In genomic region chr20:46058656-46059281, GRCh38 we compare ENCODE assay signal across 10 cellular contexts. TPM values are rescaled to one million over a fixed set of nuclear protein-coding genes. Genes with fewer than 3 reads are reported as not detected.
DNase-seq lines count a peak whose midpoint lies in the region; ATAC-seq and TF ChIP-seq lines count a peak whose summit lies in the region.
"Had no signal": no experiment of that assay in that cellular context is flagged by ENCODE, and none has a peak within 500 bp of the region (broad histone marks: within the 10 kb centered on the region; RNA-seq: fewer than 3 reads in every experiment).

No MANE protein-coding gene starts in this region.

- peaks cover 0 to 2% (median 0%) of the 10 kb centered on the region in 8 donors for H3K9me3 Mint-ChIP-seq in CD4-positive, alpha-beta memory T cell

- no peak overlapping the region for H2BK5ac ChIP-seq in neuronal stem cell (ENCODE audit: low read length)

- POLR2A ChIA-PET in CD4-positive, alpha-beta memory T cell (lab: Charles Lee; ENCODE audit: partially characterized antibody): interaction anchor here (0.8 kb wide), 1 partner anchor 177 kb away, joined by 3 read pairs; the partner anchor contains the start of gene ZSWIM1

- peak overlapping the region in 1 of 7 donors; percentile 7 for H3K27ac Mint-ChIP-seq in CD4-positive, alpha-beta memory T cell

- peaks cover 24% of the 10 kb centered on the region for H3K36me3 ChIP-seq in CD4-positive, alpha-beta memory T cell (ENCODE audit: insufficient read depth, low read length)
- peaks cover 38% of the 10 kb centered on the region for H3K36me3 ChIP-seq in NT2/D1 (ENCODE audit: insufficient read depth, insufficient read length, low read length)
- H3K36me3 ChIP-seq in heart right ventricle: peaks cover 0 to 46% (median 27%) of the 10 kb centered on the region in 9 donors
- H3K36me3 ChIP-seq in neuronal stem cell (replicated peaks in 1 of 2; ENCODE audit: control insufficient read depth in 2 of 2, insufficient read depth in 2 of 2, low read length in 2 of 2): peaks cover 29 to 48% of the 10 kb centered on the region in 2 donors

- H3K23ac ChIP-seq in neuronal stem cell (ENCODE audit: low read depth, low read length, poor library complexity): peak overlapping the region; percentile 17

- peaks cover 46% of the 10 kb centered on the region for H3K4me1 ChIP-seq in CD4-positive, alpha-beta memory T cell (ENCODE audit: insufficient read depth, low read length)
- peaks cover 8% of the 10 kb centered on the region for H3K4me1 ChIP-seq in NT2/D1 (ENCODE audit: insufficient read depth, insufficient read length)
- H3K4me1 ChIP-seq in heart right ventricle: peaks cover 12 to 56% (median 34%) of the 10 kb centered on the region in 9 donors
- peaks cover 0 to 8% of the 10 kb centered on the region in 2 donors for H3K4me1 ChIP-seq in neuronal stem cell (ENCODE audit: control insufficient read depth in 2 of 2, insufficient read depth in 1 of 2, low read depth in 1 of 2, low read length in 2 of 2)

- H3K4me1 Mint-ChIP-seq in CD4-positive, alpha-beta memory T cell: peaks cover 42 to 64% (median 51%) of the 10 kb centered on the region in 4 donors

- no peak overlapping the region for H4K91ac ChIP-seq in neuronal stem cell (ENCODE audit: low read depth, low read length, poor library complexity)

- no peaks in the 10 kb centered on the region for H3K9me3 ChIP-seq in CD4-positive, alpha-beta memory T cell (ENCODE audit: control insufficient read depth in 1 of 2, low read length in 2 of 2)
- H3K9me3 ChIP-seq in NT2/D1 (ENCODE audit: insufficient read depth, low read length): no peaks in the 10 kb centered on the region
- no peaks in the 10 kb centered on the region for H3K9me3 ChIP-seq in heart right ventricle
- H3K9me3 ChIP-seq in neuronal stem cell (replicated peaks in 1 of 2; ENCODE audit: control insufficient read depth in 2 of 2, insufficient read depth in 1 of 2, low read depth in 1 of 2, low read length in 2 of 2): peaks cover 0 to 2% of the 10 kb centered on the region in 2 donors

- no peak overlapping the region for H2BK120ac ChIP-seq in neuronal stem cell (ENCODE audit: low read depth, low read length)

- H3K4me3 Mint-ChIP-seq in CD4-positive, alpha-beta memory T cell: peak overlapping the region in 5 of 8 donors; percentile 49 to 82 (median 70)

- H2AK5ac ChIP-seq in neuronal stem cell (ENCODE audit: low read depth, low read length): no peak overlapping the region

- no peak overlapping the region for H3K18ac ChIP-seq in neuronal stem cell (ENCODE audit: low read length)

- H3K4me3 ChIP-seq in CD4-positive, alpha-beta memory T cell (ENCODE audit: low read length in 2 of 2): no peak overlapping the region
- peak overlapping the region; percentile 33 for H3K4me3 ChIP-seq in NT2/D1 (ENCODE audit: insufficient read length, low read depth)
- H3K4me3 ChIP-seq in heart right ventricle: peak overlapping the region in 8 of 10 donors; percentile 0 to 49 (median 38)
- no peak overlapping the region for H3K4me3 ChIP-seq in neuronal stem cell (ENCODE audit: low read length in 2 of 2)

- H3K27me3 ChIP-seq in CD4-positive, alpha-beta memory T cell (ENCODE audit: insufficient read depth, low read length): peaks cover 5% of the 10 kb centered on the region
- peaks cover 49% of the 10 kb centered on the region for H3K27me3 ChIP-seq in NT2/D1 (ENCODE audit: insufficient read depth, insufficient read length)
- H3K27me3 ChIP-seq in heart right ventricle: peaks cover 0 to 46% (median 19%) of the 10 kb centered on the region in 7 donors
- H3K27me3 ChIP-seq in neuronal stem cell (ENCODE audit: control insufficient read depth in 3 of 3, insufficient read depth in 3 of 3, low read depth in 1 of 3, low read length in 3 of 3): peaks cover 0 to 21% (median 7%) of the 10 kb centered on the region in 3 experiments

- intact Hi-C loops in CD4-positive, alpha-beta memory T cell (cut with micrococcal nuclease): no loop called here
- intact Hi-C loops in heart right ventricle (cut with DNase I): no loop called here

- no peak overlapping the region for H3K4ac ChIP-seq in neuronal stem cell (ENCODE audit: low read length)

- H3K14ac ChIP-seq in neuronal stem cell (ENCODE audit: low read length): no peak overlapping the region

- H3K4me2 ChIP-seq in neuronal stem cell (ENCODE audit: insufficient read depth, low read length, poor library complexity, severe bottlenecking): peak overlapping the region; percentile 35

- no peak overlapping the region for H3K27ac ChIP-seq in CD4-positive, alpha-beta memory T cell (ENCODE audit: low read depth, low read length)
- H3K27ac ChIP-seq in heart right ventricle (peak overlapping the region in 1 of 10 donors; percentile 32), neuronal stem cell (replicated peaks; ENCODE audit: low read length) (no peak overlapping the region)

- DNase-seq in CD4-positive, alpha-beta memory T cell: no peak
- DNase-seq in NT2/D1 (ENCODE audit: low read depth, low spot score) (no peak), heart right ventricle (no peak), neuronal stem cell (ENCODE audit: low spot score) (peak; percentile 29), activated gamma-delta T cell treated with Interleukin-2 at 50 U/mL for 16 hours (no peak), NCI-H524 (lab: John Stamatoyannopoulos, UW) (no peak)
- DNase-seq in stimulated activated CD4-positive, alpha-beta T cell treated with anti-CD3 and anti-CD28 coated beads, Interleukin-1b, Interleukin-23, amount 100 ng/mL, for 48 hours: no peak
- DNase-seq: NCI-H446 treated with DMSO at 0.1 percent for 48 hours had no signal

- H2AFZ ChIP-seq in neuronal stem cell (ENCODE audit: low read length): no peak overlapping the region

- no peak overlapping the region for H4K8ac ChIP-seq in neuronal stem cell (ENCODE audit: low read depth, low read length)

- CTCF ChIA-PET in CD4-positive, alpha-beta memory T cell (lab: Charles Lee; ENCODE audit: partially characterized antibody): interaction anchor here (1.3 kb wide), 1 partner anchor 37 kb away, joined by 3 read pairs; no protein-coding TSS in a partner anchor

- no peaks in the 10 kb centered on the region for H3K79me1 ChIP-seq in neuronal stem cell (ENCODE audit: low read depth, low read length)

- H3K9ac ChIP-seq in NT2/D1 (ENCODE audit: insufficient read length, low read depth) (peak overlapping the region; percentile 67), neuronal stem cell (ENCODE audit: low read depth, low read length, poor library complexity) (peak overlapping the region; percentile 38)

- peaks cover 38 to 41% of the 10 kb centered on the region in 2 donors for H3K36me3 Mint-ChIP-seq in CD4-positive, alpha-beta memory T cell

- no peak overlapping the region for H2BK15ac ChIP-seq in neuronal stem cell (ENCODE audit: low read length)

- WGBS in heart right ventricle, 2 donors: 16 to 21% methylated on average over 30 of the region's 30 CpGs
- WGBS in neuronal stem cell (ENCODE audit: extremely low coverage in 2 of 2, insufficient read length in 2 of 2, insufficient replicate concordance in 1 of 2), 2 donors: no CpG with 5 or more reads among the region's 30 CpGs

- H3K27me3 Mint-ChIP-seq in CD4-positive, alpha-beta memory T cell: peaks cover 0 to 2% of the 10 kb centered on the region in 2 donors

- ATAC-seq in heart right ventricle: peak in 6 of 8 donors; percentile 18 to 29 (median 24)
- ATAC-seq in GM19023 (IDR thresholded peaks at IDR 0.05; ENCODE audit: unreplicated experiment): no peak

- H2BK12ac ChIP-seq in neuronal stem cell (ENCODE audit: low read length): no peak overlapping the region

- TF ChIP-seq CTCF in heart right ventricle (IDR thresholded peaks at IDR 0.05): no peak

RNA-seq across cellular contexts. Expression of gene SLC12A5, which starts 29.8 kb away (rescaled TPM):
- total RNA-seq in CD4-positive, alpha-beta memory T cell: not detected
- polyA plus RNA-seq in CD4-positive, alpha-beta memory T cell: not detected
- 1 to 10 TPM in 1 of 10 donors, under 1 TPM in 2, not detected in 7; 0.28 to 1.3 (median 0.87) TPM for total RNA-seq in heart right ventricle
- 1 to 10 TPM in 1 of 2 donors, not detected in 1; 1.2 TPM for polyA plus RNA-seq in heart right ventricle
- 8.5 TPM for polyA plus RNA-seq in neuronal stem cell (2013, experiment 1 of 2)
- polyA plus RNA-seq in neuronal stem cell (2013, experiment 2 of 2): 6.5 TPM
- total RNA-seq: Daoy had no signal

RNA-seq across cellular contexts. Expression of gene NCOA5, which starts 31.0 kb away (rescaled TPM):
- total RNA-seq in CD4-positive, alpha-beta memory T cell: 10 to 100 TPM; 37.8 to 47.2 TPM
- polyA plus RNA-seq in CD4-positive, alpha-beta memory T cell: 10 to 100 TPM; 12.8 to 39.4 TPM
- total RNA-seq in heart right ventricle: 10 to 100 TPM; 10.3 to 22.5 (median 11.6) TPM
- 1 to 10 TPM; 7.6 to 8.4 TPM for polyA plus RNA-seq in heart right ventricle
- 15.5 TPM for polyA plus RNA-seq in neuronal stem cell (2013, experiment 1 of 2)
- 15.9 TPM for polyA plus RNA-seq in neuronal stem cell (2013, experiment 2 of 2)

RNA-seq across cellular contexts. Expression of gene MMP9, which starts 50.1 kb away (rescaled TPM):
- 10 to 100 TPM; 32.9 to 35.3 TPM for total RNA-seq in CD4-positive, alpha-beta memory T cell
- polyA plus RNA-seq in CD4-positive, alpha-beta memory T cell: not detected
- total RNA-seq in heart right ventricle: 10 to 100 TPM in 1 of 10 donors, 1 to 10 TPM in 1, under 1 TPM in 8; 0.47 to 10.6 (median 0.86) TPM
- polyA plus RNA-seq in heart right ventricle: under 1 TPM; 0.15 to 0.26 TPM
- 0.18 TPM for polyA plus RNA-seq in neuronal stem cell (2013, experiment 1 of 2)
- polyA plus RNA-seq in neuronal stem cell (2013, experiment 2 of 2): 0.18 TPM

RNA-seq across cellular contexts. Expression of gene CD40, which starts 59.3 kb away (rescaled TPM):
- total RNA-seq in CD4-positive, alpha-beta memory T cell: 1 to 10 TPM; 2.5 to 2.9 TPM
- 1 to 10 TPM; 3.1 to 3.7 TPM for polyA plus RNA-seq in CD4-positive, alpha-beta memory T cell
- total RNA-seq in heart right ventricle: 10 to 100 TPM in 1 of 10 donors, 1 to 10 TPM in 9; 2.6 to 25.0 (median 5.9) TPM
- polyA plus RNA-seq in heart right ventricle: 1 to 10 TPM; 7.9 to 9.3 TPM
- polyA plus RNA-seq in neuronal stem cell (2013, experiment 1 of 2): 5.5 TPM
- polyA plus RNA-seq in neuronal stem cell (2013, experiment 2 of 2): 6.2 TPM

Comparison
In these comparisons a context has a peak if more than half of its experiments do, and no peak if none do; other contexts are left out.
1. H3K4me3 ChIP-seq: peak in NT2/D1 (single experiment) and heart right ventricle (8 of 10); none in CD4-positive, alpha-beta memory T cell (0 of 2) and neuronal stem cell (0 of 2).